ENCODE assay signal across 18 cellular contexts in genomic region chr15:40244961-40245523, GRCh38. TPM values are rescaled to one million over a fixed set of nuclear protein-coding genes. Genes with fewer than 3 reads are reported as not detected.
DNase-seq lines count a peak whose midpoint lies in the region; ATAC-seq and TF ChIP-seq lines count a peak whose summit lies in the region.
"Had no signal": no experiment of that assay in that cellular context is flagged by ENCODE, and none has a peak within 500 bp of the region (broad histone marks: within the 10 kb centered on the region; RNA-seq: fewer than 3 reads in every experiment).

No MANE protein-coding gene starts in this region.

- in situ Hi-C loops in gastrocnemius medialis (cut with MboI; ENCODE audit: low sequenced_read_pairs in 4 of 4): no loop called here

- no peaks in the 10 kb centered on the region for H3K27me3 Mint-ChIP-seq in Calu3 (ENCODE audit: unreplicated experiment)
- H3K27me3 Mint-ChIP-seq in endodermal cell (ENCODE audit: insufficient read depth): peaks cover 11% of the 10 kb centered on the region
- H3K27me3 Mint-ChIP-seq in activated CD8-positive, alpha-beta T cell treated with anti-CD3 and anti-CD28 coated beads, Interleukin-2, amount 10 ng/mL, durations not matched to agents 7 days and 5 days (ENCODE audit: low read depth): peaks cover 9% of the 10 kb centered on the region
- peaks cover 73% of the 10 kb centered on the region for H3K27me3 Mint-ChIP-seq in activated naive CD4-positive, alpha-beta T cell treated with anti-CD3 and anti-CD28 coated beads, Interleukin-2, amount 10 ng/mL, durations not matched to agents 7 days and 5 days

- H3K36me3 Mint-ChIP-seq in Calu3 (ENCODE audit: insufficient read depth, unreplicated experiment): no peaks in the 10 kb centered on the region
- H3K36me3 Mint-ChIP-seq in endodermal cell (ENCODE audit: low read depth): no peaks in the 10 kb centered on the region
- H3K36me3 Mint-ChIP-seq in activated CD8-positive, alpha-beta T cell treated with anti-CD3 and anti-CD28 coated beads, Interleukin-2, amount 10 ng/mL, durations not matched to agents 7 days and 5 days (ENCODE audit: low read depth): no peaks in the 10 kb centered on the region
- no peaks in the 10 kb centered on the region for H3K36me3 Mint-ChIP-seq in activated naive CD4-positive, alpha-beta T cell treated with anti-CD3 and anti-CD28 coated beads, Interleukin-2, amount 10 ng/mL, durations not matched to agents 7 days and 5 days
- H3K36me3 Mint-ChIP-seq: activated CD4-positive, alpha-beta memory T cell treated with anti-CD3 and anti-CD28 coated beads for 36 hours; stimulated activated effector memory CD8-positive, alpha-beta T cell treated with anti-CD3 and anti-CD28 coated beads, Interleukin-12 subunit alpha, Interleukin-12 subunit beta, amount 100 ng/mL, for 72 hours had no signal

- intact Hi-C loops in Calu3 (cut with micrococcal nuclease; ENCODE audit: unreplicated experiment) (no loop called here), gastrocnemius medialis (cut with DNase I; ENCODE audit: low total_unique reads) (no loop called here)

- POLR2A ChIA-PET in activated CD8-positive, alpha-beta T cell treated with anti-CD3 and anti-CD28 coated beads, Interleukin-2, amount 10 ng/mL, durations not matched to agents 7 days and 5 days (lab: Charles Lee): no interaction called here

- H3K9ac ChIP-seq in endodermal cell (ENCODE audit: extremely low read depth, low read length, poor library complexity, severe bottlenecking): no peak overlapping the region

- H3K4me1 Mint-ChIP-seq in Calu3 (ENCODE audit: low read depth, unreplicated experiment): no peaks in the 10 kb centered on the region
- no peaks in the 10 kb centered on the region for H3K4me1 Mint-ChIP-seq in endodermal cell
- peaks cover 13% of the 10 kb centered on the region for H3K4me1 Mint-ChIP-seq in activated CD8-positive, alpha-beta T cell treated with anti-CD3 and anti-CD28 coated beads, Interleukin-2, amount 10 ng/mL, durations not matched to agents 7 days and 5 days (ENCODE audit: low read depth)
- no peaks in the 10 kb centered on the region for H3K4me1 Mint-ChIP-seq in activated naive CD4-positive, alpha-beta T cell treated with anti-CD3 and anti-CD28 coated beads, Interleukin-2, amount 10 ng/mL, durations not matched to agents 7 days and 5 days

- CTCF ChIA-PET in Calu3 (lab: Charles Lee): interaction anchor here (1.4 kb wide), 1 partner anchor 11 kb away, joined by 3 read pairs; no protein-coding TSS in a partner anchor
- CTCF ChIA-PET in activated CD8-positive, alpha-beta T cell treated with anti-CD3 and anti-CD28 coated beads, Interleukin-2, amount 10 ng/mL, durations not matched to agents 7 days and 5 days (lab: Charles Lee): interaction anchor here (0.9 to 8.1 kb wide), 4 partner anchors 25 to 199 kb away, joined by 3 to 43 read pairs (median 10); no protein-coding TSS in a partner anchor
- CTCF ChIA-PET in activated naive CD4-positive, alpha-beta T cell treated with anti-CD3 and anti-CD28 coated beads, Interleukin-2, amount 10 ng/mL, durations not matched to agents 7 days and 5 days (lab: Charles Lee): no interaction called here

- H3K36me3 ChIP-seq in endodermal cell (ENCODE audit: control insufficient read depth, insufficient read depth, low read length): no peaks in the 10 kb centered on the region
- H3K36me3 ChIP-seq in gastrocnemius medialis: no peaks in the 10 kb centered on the region
- H3K36me3 ChIP-seq: BE2C, esophagus muscularis mucosa had no signal

- 91 to 92% methylated on average over 4 to 5 of the region's 5 CpGs for WGBS in endodermal cell (ENCODE audit: insufficient coverage in 1 of 2, insufficient read length in 1 of 2), 2 experiments

- no peak overlapping the region for H3K27ac ChIP-seq in endodermal cell (ENCODE audit: low read depth, low read length)
- H3K27ac ChIP-seq in gastrocnemius medialis: no peak overlapping the region
- H3K27ac ChIP-seq: esophagus muscularis mucosa, psoas muscle had no signal

- no peak overlapping the region for H3K4me3 ChIP-seq in endodermal cell (ENCODE audit: low read length)
- H3K4me3 ChIP-seq in gastrocnemius medialis: no peak overlapping the region
- H3K4me3 ChIP-seq: esophagus muscularis mucosa, GM12878, psoas muscle had no signal

- TF ChIP-seq POLR2A in gastrocnemius medialis (IDR thresholded peaks at IDR 0.05): no peak

- H3K27ac Mint-ChIP-seq in Calu3 (ENCODE audit: unreplicated experiment) (no peak overlapping the region), endodermal cell (no peak overlapping the region)
- H3K27ac Mint-ChIP-seq in activated CD8-positive, alpha-beta T cell treated with anti-CD3 and anti-CD28 coated beads, Interleukin-2, amount 10 ng/mL, durations not matched to agents 7 days and 5 days: no peak overlapping the region
- H3K27ac Mint-ChIP-seq in activated naive CD4-positive, alpha-beta T cell treated with anti-CD3 and anti-CD28 coated beads, Interleukin-2, amount 10 ng/mL, durations not matched to agents 7 days and 5 days: no peak overlapping the region
- H3K27ac Mint-ChIP-seq: activated CD4-positive, alpha-beta memory T cell treated with anti-CD3 and anti-CD28 coated beads for 36 hours; stimulated activated effector memory CD8-positive, alpha-beta T cell treated with anti-CD3 and anti-CD28 coated beads, Interleukin-12 subunit alpha, Interleukin-12 subunit beta, amount 100 ng/mL, for 72 hours had no signal

- H3K9me3 Mint-ChIP-seq in Calu3 (ENCODE audit: low read depth, unreplicated experiment): no peaks in the 10 kb centered on the region
- H3K9me3 Mint-ChIP-seq in endodermal cell: no peaks in the 10 kb centered on the region
- no peaks in the 10 kb centered on the region for H3K9me3 Mint-ChIP-seq in activated CD8-positive, alpha-beta T cell treated with anti-CD3 and anti-CD28 coated beads, Interleukin-2, amount 10 ng/mL, durations not matched to agents 7 days and 5 days (ENCODE audit: insufficient read depth)
- H3K9me3 Mint-ChIP-seq in activated naive CD4-positive, alpha-beta T cell treated with anti-CD3 and anti-CD28 coated beads, Interleukin-2, amount 10 ng/mL, durations not matched to agents 7 days and 5 days: no peaks in the 10 kb centered on the region
- H3K9me3 Mint-ChIP-seq: activated CD4-positive, alpha-beta memory T cell treated with anti-CD3 and anti-CD28 coated beads for 36 hours; stimulated activated effector memory CD8-positive, alpha-beta T cell treated with anti-CD3 and anti-CD28 coated beads, Interleukin-12 subunit alpha, Interleukin-12 subunit beta, amount 100 ng/mL, for 72 hours had no signal

- H3K27me3 ChIP-seq in endodermal cell (ENCODE audit: control insufficient read depth, insufficient read depth, low read length, poor library complexity, severe bottlenecking) (peaks cover 11% of the 10 kb centered on the region), gastrocnemius medialis (peaks cover 0 to 6% (median 3%) of the 10 kb centered on the region in 3 donors)
- H3K27me3 ChIP-seq: BE2C had no signal

- DNase-seq in Calu3 (peak; percentile 60), MV-4-11 (lab: John Stamatoyannopoulos, UW) (peak; percentile 32), endodermal cell (peak; percentile 66), omental fat pad (ENCODE audit: low spot score) (peak; percentile 20), gastrocnemius medialis (no peak)
- DNase-seq in activated CD8-positive, alpha-beta T cell treated with anti-CD3 and anti-CD28 coated beads, Interleukin-2, amount 10 ng/mL, durations not matched to agents 7 days and 5 days: no peak
- no peak for DNase-seq in activated naive CD4-positive, alpha-beta T cell treated with anti-CD3 and anti-CD28 coated beads, Interleukin-2, amount 10 ng/mL, durations not matched to agents 7 days and 5 days
- DNase-seq: BE2C; caudate nucleus; NCI-H1048; stimulated activated CD4-positive, alpha-beta T cell treated with anti-CD3 and anti-CD28 coated beads, Interleukin-2, amount 100 ng/mL, for 48 hours; T-helper 2 cell had no signal

- H3K4me1 ChIP-seq in endodermal cell (ENCODE audit: control insufficient read depth, insufficient read depth, low read length): no peaks in the 10 kb centered on the region
- H3K4me1 ChIP-seq in gastrocnemius medialis: no peaks in the 10 kb centered on the region
- H3K4me1 ChIP-seq: esophagus muscularis mucosa, psoas muscle had no signal

- H3K9me3 ChIP-seq in endodermal cell (ENCODE audit: control insufficient read depth, low read length) (no peaks in the 10 kb centered on the region), gastrocnemius medialis (no peaks in the 10 kb centered on the region)
- H3K9me3 ChIP-seq: BE2C, esophagus muscularis mucosa, psoas muscle had no signal

- no peak for TF ChIP-seq CTCF in Calu3 (IDR thresholded peaks at IDR 0.05; ENCODE audit: unreplicated experiment)
- no peak for TF ChIP-seq CTCF in endodermal cell (conservative IDR thresholded peaks at IDR 0.05)
- TF ChIP-seq CTCF in omental fat pad (IDR thresholded peaks at IDR 0.05): no peak
- no peak for TF ChIP-seq CTCF in gastrocnemius medialis (IDR thresholded peaks at IDR 0.05 in 4 of 5, conservative IDR thresholded peaks at IDR 0.05 in 1 of 5)

- ATAC-seq in omental fat pad (ENCODE audit: low FRiP score) (no peak), GM18873 (IDR thresholded peaks at IDR 0.05; ENCODE audit: low FRiP score, unreplicated experiment) (no peak), gastrocnemius medialis (no peak)
- no peak for ATAC-seq in activated CD8-positive, alpha-beta T cell treated with anti-CD3 and anti-CD28 coated beads, Interleukin-2, amount 10 ng/mL, durations not matched to agents 7 days and 5 days
- ATAC-seq: GM12878; psoas muscle; stimulated activated effector memory CD8-positive, alpha-beta T cell treated with anti-CD3 and anti-CD28 coated beads, Interleukin-12 subunit alpha, Interleukin-12 subunit beta, amount 100 ng/mL, for 72 hours had no signal

- H3K4me3 Mint-ChIP-seq in Calu3 (ENCODE audit: low read depth, unreplicated experiment) (no peak overlapping the region), endodermal cell (no peak overlapping the region)
- H3K4me3 Mint-ChIP-seq in activated CD8-positive, alpha-beta T cell treated with anti-CD3 and anti-CD28 coated beads, Interleukin-2, amount 10 ng/mL, durations not matched to agents 7 days and 5 days: no peak overlapping the region
- H3K4me3 Mint-ChIP-seq in activated naive CD4-positive, alpha-beta T cell treated with anti-CD3 and anti-CD28 coated beads, Interleukin-2, amount 10 ng/mL, durations not matched to agents 7 days and 5 days: no peak overlapping the region
- H3K4me3 Mint-ChIP-seq: activated CD4-positive, alpha-beta memory T cell treated with anti-CD3 and anti-CD28 coated beads for 36 hours; stimulated activated effector memory CD8-positive, alpha-beta T cell treated with anti-CD3 and anti-CD28 coated beads, Interleukin-12 subunit alpha, Interleukin-12 subunit beta, amount 100 ng/mL, for 72 hours had no signal

- BruUV-seq in Calu3 (replicated peaks; lab: Mats Ljungman, UMichigan): no TSS peak

RNA-seq across cellular contexts. Expression of gene PAK6, which starts 6.2 kb away (rescaled TPM):
- total RNA-seq in Calu3 (2022) (7.0 and 7.1 TPM in 2 replicates), endodermal cell (1 to 10 TPM; 7.7 to 9.1 TPM), omental fat pad (1 to 10 TPM in 1 of 4 donors, under 1 TPM in 1, not detected in 2; 0.72 to 1.5 TPM), gastrocnemius medialis (1 to 10 TPM in 3 of 4 donors, not detected in 1; 1.4 to 2.2 (median 1.5) TPM)
- polyA plus RNA-seq in endodermal cell (2013, experiment 1 of 2): 0.96 TPM
- polyA plus RNA-seq in endodermal cell (2013, experiment 2 of 2): 0.29 TPM
- 1 to 10 TPM; 1.2 to 1.4 TPM for total RNA-seq in activated CD8-positive, alpha-beta T cell treated with anti-CD3 and anti-CD28 coated beads, Interleukin-2, amount 10 ng/mL, durations not matched to agents 7 days and 5 days

RNA-seq across cellular contexts. Expression of gene ANKRD63, which starts 37.8 kb away (rescaled TPM):
- total RNA-seq in Calu3 (2022) (0.56 TPM in 1 of 2 replicates, not detected in the other), endodermal cell (not detected), omental fat pad (not detected), gastrocnemius medialis (not detected)
- 0.39 TPM for polyA plus RNA-seq in endodermal cell (2013, experiment 1 of 2)
- 0.33 TPM for polyA plus RNA-seq in endodermal cell (2013, experiment 2 of 2)
- total RNA-seq in activated CD8-positive, alpha-beta T cell treated with anti-CD3 and anti-CD28 coated beads, Interleukin-2, amount 10 ng/mL, durations not matched to agents 7 days and 5 days: under 1 TPM in 1 of 2 experiments, not detected in 1; 0.37 TPM
- total RNA-seq: activated CD4-positive, alpha-beta memory T cell treated with anti-CD3 and anti-CD28 coated beads for 36 hours; esophagus muscularis mucosa; GM12878; psoas muscle had no signal
- polyA plus RNA-seq: GM12878, psoas muscle had no signal

Comparison
In these comparisons a context has a peak if more than half of its experiments do, and no peak if none do; other contexts are left out.
1. DNase-seq: peak in Calu3 (single experiment), MV-4-11 (single experiment), endodermal cell (single experiment) and omental fat pad (single experiment); none in activated CD8-positive, alpha-beta T cell treated with anti-CD3 and anti-CD28 coated beads, Interleukin-2, amount 10 ng/mL, durations not matched to agents 7 days and 5 days (single experiment), activated naive CD4-positive, alpha-beta T cell treated with anti-CD3 and anti-CD28 coated beads, Interleukin-2, amount 10 ng/mL, durations not matched to agents 7 days and 5 days (single experiment) and gastrocnemius medialis (0 of 2).